Comparison of ENCODE assay signal across 40 cellular contexts in the genomic region with DNA sequence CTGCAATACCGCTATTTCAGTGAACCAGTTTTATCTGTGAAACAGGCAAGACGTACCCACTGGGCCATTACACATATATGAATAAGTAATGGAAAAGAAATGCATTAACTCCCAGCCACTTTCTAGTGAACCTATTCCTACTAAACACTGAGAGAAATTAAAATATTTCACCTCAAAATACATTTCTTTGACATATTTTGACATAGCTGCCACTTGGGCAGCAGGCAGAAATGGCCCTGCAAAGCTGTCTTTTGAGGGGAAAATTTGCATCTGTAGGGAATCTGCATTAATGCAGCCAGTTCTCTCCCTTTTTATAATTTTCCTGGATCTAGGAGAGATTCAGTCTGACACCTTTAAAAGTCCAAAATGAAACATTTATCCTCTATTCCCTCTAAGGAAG.
"Had no signal": no experiment of that assay in that cellular context is flagged by ENCODE, and none has a peak within 500 bp of the region (broad histone marks: within the 10 kb centered on the region; RNA-seq: fewer than 3 reads in every experiment).

No MANE protein-coding gene starts in this region.

- H3K9me3 ChIP-seq: adrenal gland, ascending aorta, body of pancreas had no signal

- H3K36me3 Mint-ChIP-seq: activated naive CD4-positive, alpha-beta T cell treated with anti-CD3 and anti-CD28 coated beads, Interleukin-2, amount 10 ng/mL, durations not matched to agents 7 days and 5 days; activated naive CD4-positive, alpha-beta T cell treated with anti-CD3 and anti-CD28 coated beads, Interleukin-2, amount 50 U/mL, for 24 hours; activated naive CD8-positive, alpha-beta T cell; activated naive CD8-positive, alpha-beta T cell treated with anti-CD3 and anti-CD28 coated beads for 36 hours; activated naive CD8-positive, alpha-beta T cell treated with anti-CD3 and anti-CD28 coated beads, Interleukin-2, amount 10 ng/mL, durations not matched to agents 7 days and 5 days; brain had no signal

- H3K36me3 ChIP-seq: adrenal gland, ascending aorta, brain microvascular endothelial cell, breast epithelium, cardiac muscle cell had no signal

- ATAC-seq: activated naive CD4-positive, alpha-beta T cell treated with anti-CD3 and anti-CD28 coated beads, Interleukin-2, amount 50 U/mL, for 72 hours; activated naive CD8-positive, alpha-beta T cell treated with anti-CD3 and anti-CD28 coated beads, Interleukin-2, amount 50 U/mL, for 24 hours; activated T-cell treated with anti-CD3 and anti-CD28 coated beads, Interleukin-2, amount 50 U/mL, for 4 hours; activated T-cell treated with anti-CD3 and anti-CD28 coated beads, Interleukin-2, amount 50 U/mL, for 72 hours; activated T-helper 17 cell treated with anti-CD3 and anti-CD28 coated beads, Interleukin-2, amount 50 U/mL, for 72 hours; body of pancreas had no signal

- H3K4me3 ChIP-seq: adrenal gland, ascending aorta, body of pancreas, breast epithelium, cardiac muscle cell had no signal

- H3K4me3 Mint-ChIP-seq: activated naive CD4-positive, alpha-beta T cell treated with anti-CD3 and anti-CD28 coated beads for 36 hours; activated naive CD4-positive, alpha-beta T cell treated with anti-CD3 and anti-CD28 coated beads, Interleukin-2, amount 10 ng/mL, durations not matched to agents 7 days and 5 days; activated naive CD4-positive, alpha-beta T cell treated with anti-CD3 and anti-CD28 coated beads, Interleukin-2, amount 50 U/mL, for 24 hours; activated naive CD8-positive, alpha-beta T cell; activated naive CD8-positive, alpha-beta T cell treated with anti-CD3 and anti-CD28 coated beads for 36 hours; activated naive CD8-positive, alpha-beta T cell treated with anti-CD3 and anti-CD28 coated beads, Interleukin-2, amount 10 ng/mL, durations not matched to agents 7 days and 5 days; activated naive CD8-positive, alpha-beta T cell treated with anti-CD3 and anti-CD28 coated beads, Interleukin-2, amount 50 U/mL, for 24 hours; activated T-cell treated with anti-CD3 and anti-CD28 coated beads, Interleukin-2, amount 50 U/mL, for 24 hours; activated T-cell treated with anti-CD3 and anti-CD28 coated beads, Interleukin-2, amount 50 U/mL, for 4 hours; activated T-cell treated with anti-CD3 and anti-CD28 coated beads, Interleukin-2, amount 50 U/mL, for 72 hours; activated T-helper 1 cell treated with anti-CD3 and anti-CD28 coated beads, Interleukin-12 subunit alpha, Interleukin-12 subunit beta, Interleukin-2, Interleukin-4 antibody, amounts not matched to agents 30 ng/mL and 10 ng/mL and 1 ng/mL, durations not matched to agents 14 hours and 24 hours and 36 hours; activated T-helper 17 cell treated with anti-CD3 and anti-CD28 coated beads, Interleukin-2, amount 50 U/mL, for 72 hours; brain; central memory CD8-positive, alpha-beta T cell had no signal

- H3K27me3 ChIP-seq: adrenal gland, ascending aorta, body of pancreas, brain microvascular endothelial cell, breast epithelium, cardiac muscle cell had no signal

- H3K4me1 Mint-ChIP-seq: activated naive CD4-positive, alpha-beta T cell treated with anti-CD3 and anti-CD28 coated beads, Interleukin-2, amount 10 ng/mL, durations not matched to agents 7 days and 5 days; activated naive CD4-positive, alpha-beta T cell treated with anti-CD3 and anti-CD28 coated beads, Interleukin-2, amount 50 U/mL, for 24 hours; activated naive CD8-positive, alpha-beta T cell treated with anti-CD3 and anti-CD28 coated beads for 36 hours; activated naive CD8-positive, alpha-beta T cell treated with anti-CD3 and anti-CD28 coated beads, Interleukin-2, amount 10 ng/mL, durations not matched to agents 7 days and 5 days; activated naive CD8-positive, alpha-beta T cell treated with anti-CD3 and anti-CD28 coated beads, Interleukin-2, amount 50 U/mL, for 24 hours; activated T-helper 17 cell treated with anti-CD3 and anti-CD28 coated beads, Interleukin-2, amount 50 U/mL, for 72 hours; brain; central memory CD8-positive, alpha-beta T cell had no signal

- DNase-seq: activated effector memory CD4-positive, alpha-beta T cell treated with anti-CD3 and anti-CD28 coated beads, Interleukin-2, amount 50 U/mL, for 16 hours; activated effector memory CD4-positive, alpha-beta T cell treated with Interleukin-2 at 50 U/mL for 16 hours; activated gamma-delta T cell; activated gamma-delta T cell treated with Interleukin-2 at 50 U/mL for 16 hours; activated naive CD4-positive, alpha-beta T cell; activated naive CD4-positive, alpha-beta T cell treated with anti-CD3 and anti-CD28 coated beads for 36 hours; activated naive CD4-positive, alpha-beta T cell treated with anti-CD3 and anti-CD28 coated beads, Interleukin-2, amount 10 ng/mL, durations not matched to agents 7 days and 5 days; activated naive CD4-positive, alpha-beta T cell treated with anti-CD3 and anti-CD28 coated beads, Interleukin-2, amount 50 U/mL, for 16 hours; activated naive CD4-positive, alpha-beta T cell treated with Interleukin-2 at 50 U/mL for 16 hours; activated naive CD8-positive, alpha-beta T cell treated with anti-CD3 and anti-CD28 coated beads for 36 hours; activated naive CD8-positive, alpha-beta T cell treated with anti-CD3 and anti-CD28 coated beads, Interleukin-2, amount 10 ng/mL, durations not matched to agents 7 days and 5 days; activated naive CD8-positive, alpha-beta T cell treated with anti-CD3 and anti-CD28 coated beads, Interleukin-2, amount 50 U/mL, for 24 hours; activated T-cell treated with anti-CD3 and anti-CD28 coated beads, Interleukin-2, amount 50 U/mL, for 1 hour; activated T-cell treated with anti-CD3 and anti-CD28 coated beads, Interleukin-2, amount 50 U/mL, for 24 hours; activated T-cell treated with anti-CD3 and anti-CD28 coated beads, Interleukin-2, amount 50 U/mL, for 4 hours; activated T-cell treated with anti-CD3 and anti-CD28 coated beads, Interleukin-2, amount 50 U/mL, for 48 hours; activated T-cell treated with anti-CD3 and anti-CD28 coated beads, Interleukin-2, amount 50 U/mL, for 72 hours; adrenal gland; amniotic stem cell; amygdala; anterior cingulate cortex; aorta; body of pancreas; brain microvascular endothelial cell; caudate nucleus; central memory CD4-positive, alpha-beta T cell; cerebellar nuclear complex had no signal

- H3K27ac ChIP-seq: adrenal gland, ascending aorta, body of pancreas, brain microvascular endothelial cell, breast epithelium, cardiac muscle cell had no signal

- H3K27ac Mint-ChIP-seq: activated naive CD4-positive, alpha-beta T cell treated with anti-CD3 and anti-CD28 coated beads for 36 hours; activated naive CD4-positive, alpha-beta T cell treated with anti-CD3 and anti-CD28 coated beads, Interleukin-2, amount 10 ng/mL, durations not matched to agents 7 days and 5 days; activated naive CD4-positive, alpha-beta T cell treated with anti-CD3 and anti-CD28 coated beads, Interleukin-2, amount 50 U/mL, for 24 hours; activated naive CD4-positive, alpha-beta T cell treated with anti-CD3 and anti-CD28 coated beads, Interleukin-2, amount 50 U/mL, for 72 hours; activated naive CD8-positive, alpha-beta T cell; activated naive CD8-positive, alpha-beta T cell treated with anti-CD3 and anti-CD28 coated beads for 36 hours; activated naive CD8-positive, alpha-beta T cell treated with anti-CD3 and anti-CD28 coated beads, Interleukin-2, amount 10 ng/mL, durations not matched to agents 7 days and 5 days; activated naive CD8-positive, alpha-beta T cell treated with anti-CD3 and anti-CD28 coated beads, Interleukin-2, amount 50 U/mL, for 24 hours; activated T-cell treated with anti-CD3 and anti-CD28 coated beads, Interleukin-2, amount 50 U/mL, for 24 hours; activated T-cell treated with anti-CD3 and anti-CD28 coated beads, Interleukin-2, amount 50 U/mL, for 72 hours; activated T-helper 1 cell treated with anti-CD3 and anti-CD28 coated beads, Interleukin-12 subunit alpha, Interleukin-12 subunit beta, Interleukin-2, Interleukin-4 antibody, amounts not matched to agents 30 ng/mL and 10 ng/mL and 1 ng/mL, durations not matched to agents 14 hours and 24 hours and 36 hours; activated T-helper 17 cell treated with anti-CD3 and anti-CD28 coated beads, Interleukin-2, amount 50 U/mL, for 72 hours; activated T-helper 2 cell treated with anti-CD3 and anti-CD28 coated beads, Interferon-gamma antibody, Interleukin-2, Interleukin-4, amounts not matched to agents 10 μg/mL and 5 μg/mL and 100 μg/mL, durations not matched to agents 14 hours and 24 hours and 36 hours; brain had no signal

- H3K4me1 ChIP-seq: adrenal gland, ascending aorta, body of pancreas, breast epithelium had no signal

- FAIRE-seq: astrocyte, bronchial epithelial cell had no signal

- H3K27me3 Mint-ChIP-seq: activated naive CD4-positive, alpha-beta T cell treated with anti-CD3 and anti-CD28 coated beads, Interleukin-2, amount 10 ng/mL, durations not matched to agents 7 days and 5 days; activated naive CD4-positive, alpha-beta T cell treated with anti-CD3 and anti-CD28 coated beads, Interleukin-2, amount 50 U/mL, for 24 hours; activated naive CD8-positive, alpha-beta T cell; activated naive CD8-positive, alpha-beta T cell treated with anti-CD3 and anti-CD28 coated beads for 36 hours; activated naive CD8-positive, alpha-beta T cell treated with anti-CD3 and anti-CD28 coated beads, Interleukin-2, amount 10 ng/mL, durations not matched to agents 7 days and 5 days; activated naive CD8-positive, alpha-beta T cell treated with anti-CD3 and anti-CD28 coated beads, Interleukin-2, amount 50 U/mL, for 24 hours; activated T-cell treated with anti-CD3 and anti-CD28 coated beads, Interleukin-2, amount 50 U/mL, for 24 hours; activated T-helper 17 cell treated with anti-CD3 and anti-CD28 coated beads, Interleukin-2, amount 50 U/mL, for 72 hours; brain; central memory CD8-positive, alpha-beta T cell had no signal
